19 cellular contexts compared by ENCODE assay signal in genomic region chr19:7258042-7258839, GRCh38. TPM values are rescaled to one million over a fixed set of nuclear protein-coding genes. Genes with fewer than 3 reads are reported as not detected.
DNase-seq lines count a peak whose midpoint lies in the region; FAIRE-seq and TF ChIP-seq lines count a peak whose summit lies in the region.
"Had no signal": no experiment of that assay in that cellular context is flagged by ENCODE, and none has a peak within 500 bp of the region (broad histone marks: within the 10 kb centered on the region; RNA-seq: fewer than 3 reads in every experiment).

No MANE protein-coding gene starts in this region.

- H4K91ac ChIP-seq in trophoblast cell (ENCODE audit: low read depth, low read length) = peak overlapping the region; percentile 74

- no peaks in the 10 kb centered on the region for H3K36me3 ChIP-seq in breast epithelium
- no peaks in the 10 kb centered on the region for H3K36me3 ChIP-seq in bronchial epithelial cell (ENCODE audit: control insufficient read depth, insufficient read depth, low read length)
- no peaks in the 10 kb centered on the region for H3K36me3 ChIP-seq in trophoblast cell (ENCODE audit: control insufficient read depth in 1 of 2, insufficient read depth in 2 of 2, low read length in 2 of 2)
- H3K36me3 ChIP-seq: HAP-1 had no signal

- H3K27ac Mint-ChIP-seq in MCF 10A (ENCODE audit: low read depth, unreplicated experiment) (no peak overlapping the region), HFFc6 (no peak overlapping the region), immature natural killer cell (no peak overlapping the region)
- H3K27ac Mint-ChIP-seq: CD4-positive, CD25-positive, alpha-beta regulatory T cell had no signal

- H3K23ac ChIP-seq in trophoblast cell (ENCODE audit: low read length) = no peak overlapping the region

- peak; percentile 43 for FAIRE-seq in bronchial epithelial cell (lab: Jason Lieb, UNC)
- FAIRE-seq: GM19239 had no signal

- no peak overlapping the region for H4K12ac ChIP-seq in trophoblast cell (ENCODE audit: low read depth, low read length)

- H3K27me3 ChIP-seq in breast epithelium = no peaks in the 10 kb centered on the region
- no peaks in the 10 kb centered on the region for H3K27me3 ChIP-seq in bronchial epithelial cell (ENCODE audit: control insufficient read depth, insufficient read depth, low read length)
- H3K27me3 ChIP-seq in trophoblast cell (ENCODE audit: insufficient read depth, low read length) = no peaks in the 10 kb centered on the region

- TF ChIP-seq CTCF in breast epithelium (IDR thresholded peaks at IDR 0.05) (no peak), MCF 10A (IDR thresholded peaks at IDR 0.05; ENCODE audit: unreplicated experiment) (no peak), bronchial epithelial cell (IDR thresholded peaks at IDR 0.05; ENCODE audit: insufficient read depth, low read length, severe bottlenecking) (no peak), HFFc6 (IDR thresholded peaks at IDR 0.05) (no peak)

- BruUV-seq in MCF 10A (replicated peaks; lab: Mats Ljungman, UMichigan) = no TSS peak

- peaks cover 12% of the 10 kb centered on the region for H3K36me3 Mint-ChIP-seq in MCF 10A (ENCODE audit: insufficient read depth, unreplicated experiment)
- no peaks in the 10 kb centered on the region for H3K36me3 Mint-ChIP-seq in HFFc6 (ENCODE audit: low read depth)
- H3K36me3 Mint-ChIP-seq in immature natural killer cell = no peaks in the 10 kb centered on the region
- H3K36me3 Mint-ChIP-seq: CD4-positive, CD25-positive, alpha-beta regulatory T cell had no signal

- H4K8ac ChIP-seq in trophoblast cell (ENCODE audit: low read depth, low read length) = peak overlapping the region; percentile 44

- no peaks in the 10 kb centered on the region for H3K79me2 ChIP-seq in trophoblast cell (ENCODE audit: control insufficient read depth, insufficient read depth, low read length, poor library complexity)

- H3K9me3 ChIP-seq in breast epithelium (no peaks in the 10 kb centered on the region), trophoblast cell (ENCODE audit: insufficient read depth, low read depth, low read length) (no peaks in the 10 kb centered on the region)
- H3K9me3 ChIP-seq: HAP-1 had no signal

- H3K27me3 Mint-ChIP-seq in MCF 10A (ENCODE audit: insufficient read depth, unreplicated experiment) (no peaks in the 10 kb centered on the region), HFFc6 (ENCODE audit: insufficient read depth) (no peaks in the 10 kb centered on the region; the same call in 1 of the 2 replicates), immature natural killer cell (ENCODE audit: low read depth in 3 of 3) (peaks cover 2 to 6% (median 5%) of the 10 kb centered on the region in 3 donors)

- H3K4me1 Mint-ChIP-seq in MCF 10A (ENCODE audit: insufficient read depth, unreplicated experiment) (peaks cover 9% of the 10 kb centered on the region), HFFc6 (ENCODE audit: low read depth) (no peaks in the 10 kb centered on the region), immature natural killer cell (no peaks in the 10 kb centered on the region)
- H3K4me1 Mint-ChIP-seq: CD4-positive, CD25-positive, alpha-beta regulatory T cell had no signal

- CTCF ChIA-PET in MCF 10A (lab: Yijun Ruan, JAX) = no interaction called here

- H3K27ac ChIP-seq in breast epithelium (peak overlapping the region; percentile 19 to 64), trophoblast cell (ENCODE audit: low read depth, low read length) (peak overlapping the region; percentile 45)
- H3K27ac ChIP-seq: 22Rv1, GM23248 had no signal

- no peak for TF ChIP-seq POLR2A in breast epithelium (IDR thresholded peaks at IDR 0.05)

- H2AFZ ChIP-seq in trophoblast cell (ENCODE audit: insufficient read depth, low read length, poor library complexity) = no peak overlapping the region
- H2AFZ ChIP-seq: GM23248 had no signal

- H3K9me3 Mint-ChIP-seq in MCF 10A (ENCODE audit: unreplicated experiment) (no peaks in the 10 kb centered on the region), HFFc6 (no peaks in the 10 kb centered on the region; the same call in 1 of the 2 replicates), immature natural killer cell (peaks cover 0 to 1% (median 0%) of the 10 kb centered on the region in 6 donors)
- H3K9me3 Mint-ChIP-seq: CD4-positive, CD25-positive, alpha-beta regulatory T cell had no signal

- POLR2A ChIA-PET in MCF 10A (lab: Yijun Ruan, JAX) = interaction anchor here (1.5 to 2.1 kb wide), 2 partner anchors 7 to 36 kb away, joined by 3 to 4 read pairs; partner anchors contain the start of gene INSR

- H3K4me3 Mint-ChIP-seq in MCF 10A (ENCODE audit: unreplicated experiment) = no peak overlapping the region
- no peak overlapping the region for H3K4me3 Mint-ChIP-seq in HFFc6
- H3K4me3 Mint-ChIP-seq in immature natural killer cell = no peak overlapping the region

- WGBS in trophoblast cell (ENCODE audit: extremely low coverage, insufficient coverage, insufficient read length) = no CpG with 5 or more reads among the region's 10 CpGs

- no peak overlapping the region for H3K14ac ChIP-seq in trophoblast cell (ENCODE audit: low read length)

- H3K9ac ChIP-seq in trophoblast cell (ENCODE audit: low read length) = no peak overlapping the region
- H3K9ac ChIP-seq: GM23248 had no signal

- H3K18ac ChIP-seq in trophoblast cell (ENCODE audit: low read length) = no peak overlapping the region

- peak overlapping the region; percentile 18 for H2BK12ac ChIP-seq in trophoblast cell (ENCODE audit: low read length)

- H3K4me1 ChIP-seq in breast epithelium (no peaks in the 10 kb centered on the region), trophoblast cell (ENCODE audit: control insufficient read depth in 1 of 2, insufficient read depth in 2 of 2, low read length in 2 of 2) (peaks cover 9 to 12% of the 10 kb centered on the region in 2 experiments)
- H3K4me1 ChIP-seq: HAP-1 had no signal

- peak overlapping the region; percentile 16 for H2AK5ac ChIP-seq in trophoblast cell (ENCODE audit: low read length)

- no peak overlapping the region for H3K4me2 ChIP-seq in trophoblast cell (ENCODE audit: low read length)

- peak overlapping the region; percentile 53 for H2BK5ac ChIP-seq in trophoblast cell (ENCODE audit: low read depth, low read length, poor library complexity)

- no peak overlapping the region for H3K4ac ChIP-seq in trophoblast cell (ENCODE audit: low read depth, low read length)

- H3K4me3 ChIP-seq in breast epithelium = no peak overlapping the region
- H3K4me3 ChIP-seq in bronchial epithelial cell (ENCODE audit: low read depth, low read length) = no peak overlapping the region
- no peak overlapping the region for H3K4me3 ChIP-seq in trophoblast cell (ENCODE audit: low read depth, low read length)
- H3K4me3 ChIP-seq: GM23248, HAP-1 had no signal

- peaks cover 11% of the 10 kb centered on the region for H3K79me1 ChIP-seq in trophoblast cell (ENCODE audit: low read length)

- no peak for DNase-seq in breast epithelium (ENCODE audit: low spot score in 2 of 2)
- DNase-seq in MCF 10A (ENCODE audit: unreplicated experiment) = no peak
- DNase-seq in bronchial epithelial cell (ENCODE audit: low read depth) = no peak
- DNase-seq in trophoblast cell = no peak
- no peak for DNase-seq in HFFc6
- no peak for DNase-seq in T-helper 1 cell
- DNase-seq in immature natural killer cell = no peak
- DNase-seq in hippocampal formation (lab: John Stamatoyannopoulos, UW) = no peak
- DNase-seq: AML-193; CD4-positive, CD25-positive, alpha-beta regulatory T cell; GF-D8; GM23248; NCI-H1105; NCI-H2081 treated with DMSO at 0.1 percent for 48 hours; NCI-H774; SHP77 had no signal

- peak overlapping the region; percentile 61 for H2BK120ac ChIP-seq in trophoblast cell (ENCODE audit: insufficient read depth, low read length, poor library complexity)

- intact Hi-C loops in breast epithelium (cut with DNase I; ENCODE audit: low total_unique reads) = no loop called here
- intact Hi-C loops in MCF 10A (cut with micrococcal nuclease) = no loop called here

RNA-seq across cellular contexts. Expression of gene INSR, which starts 36.0 kb away (rescaled TPM):
- total RNA-seq in breast epithelium (100 to 1,000 TPM in 2 of 3 donors, 10 to 100 TPM in 1; 66.3 to 108 (median 104) TPM), MCF 10A (2022) (8.8 and 11.8 TPM in 2 replicates), bronchial epithelial cell (6.1 and 15.5 TPM in 2 replicates)
- 7.5 and 7.6 TPM in 2 replicates for polyA plus RNA-seq in trophoblast cell (2013)
- 1 to 10 TPM; 2.1 to 6.3 (median 2.5) TPM for total RNA-seq in HFFc6 (2021; fragmentation: NEBNext Ultra II Directional; extraction: Animal tissue kit (Norgen Biotek cat#: 25700))
- under 1 TPM; 0.03 to 0.29 (median 0.04) TPM for polyA plus RNA-seq in immature natural killer cell
